In genomic region chr2:6828299-6828584, GRCh38 we compare ENCODE assay signal across 9 cellular contexts. TPM values are rescaled to one million over a fixed set of nuclear protein-coding genes. Genes with fewer than 3 reads are reported as not detected.
DNase-seq lines count a peak whose midpoint lies in the region; ATAC-seq and TF ChIP-seq lines count a peak whose summit lies in the region.
"Had no signal": no experiment of that assay in that cellular context is flagged by ENCODE, and none has a peak within 500 bp of the region (broad histone marks: within the 10 kb centered on the region; RNA-seq: fewer than 3 reads in every experiment).

No MANE protein-coding gene starts in this region.

- no peaks in the 10 kb centered on the region for H3K27me3 ChIP-seq in DND-41 (ENCODE audit: insufficient read depth, low read length, poor library complexity)
- H3K27me3 ChIP-seq in brain microvascular endothelial cell (replicated peaks), result no peaks in the 10 kb centered on the region

- ATAC-seq in DND-41 (ENCODE audit: insufficient read depth, low read depth) (no peak), HG03457 (IDR thresholded peaks at IDR 0.05; ENCODE audit: unreplicated experiment) (no peak), GM19452 (IDR thresholded peaks at IDR 0.05; ENCODE audit: unreplicated experiment) (no peak), HG03039 (IDR thresholded peaks at IDR 0.05; ENCODE audit: unreplicated experiment) (no peak), HG03139 (IDR thresholded peaks at IDR 0.05; ENCODE audit: unreplicated experiment) (no peak)

- H3K4me1 ChIP-seq in DND-41 (ENCODE audit: insufficient read depth, low read length), result peaks cover 18% of the 10 kb centered on the region

- no peak overlapping the region for H3K9ac ChIP-seq in DND-41 (ENCODE audit: low read depth, low read length)

- H4K20me1 ChIP-seq in DND-41 (ENCODE audit: insufficient read depth, low read length), result no peaks in the 10 kb centered on the region

- peaks cover under 1% of the 10 kb centered on the region; the same call in 1 of the 2 replicates for H3K79me2 ChIP-seq in DND-41 (ENCODE audit: insufficient read depth, low read length)

- in situ Hi-C loops in brain microvascular endothelial cell (cut with HindIII; ENCODE audit: low pct_ligation_motif_present, low sequenced_read_pairs), result no loop called here

- H3K9me3 ChIP-seq in DND-41 (ENCODE audit: insufficient read depth, low read length, severe bottlenecking), result peaks cover 13% of the 10 kb centered on the region

- no peak overlapping the region for H3K4me2 ChIP-seq in DND-41 (ENCODE audit: insufficient read depth, low read length)

- TF ChIP-seq CTCF in DND-41 (IDR thresholded peaks at IDR 0.05; ENCODE audit: borderline replicate concordance, extremely low read depth, low read length, poor library complexity, severe bottlenecking), result peak; percentile 56
- TF ChIP-seq CTCF in brain microvascular endothelial cell (IDR thresholded peaks at IDR 0.05; ENCODE audit: low read depth, low read length, missing control alignments), result peak; percentile 41

- no peaks in the 10 kb centered on the region for H3K36me3 ChIP-seq in DND-41 (ENCODE audit: insufficient read depth, low read length)
- no peaks in the 10 kb centered on the region for H3K36me3 ChIP-seq in brain microvascular endothelial cell (replicated peaks)

- H3K27ac ChIP-seq in DND-41 (ENCODE audit: low read length) (no peak overlapping the region; the same call in 1 of the 2 replicates), brain microvascular endothelial cell (peak overlapping the region; percentile 41)

- DNase-seq in DND-41 (no peak), NCI-H146 (lab: John Stamatoyannopoulos, UW) (peak; percentile 54), brain microvascular endothelial cell (no peak), lung microvascular endothelial cell (ENCODE audit: low read depth in 2 of 2) (peak; percentile 54 to 74)
- DNase-seq: naive B cell had no signal

- no peak overlapping the region for H2AFZ ChIP-seq in DND-41 (ENCODE audit: low read depth, low read length)

- no peak overlapping the region for H3K4me3 ChIP-seq in DND-41 (ENCODE audit: low read depth in 1 of 2, low read length in 2 of 2)
- no peak overlapping the region for H3K4me3 ChIP-seq in brain microvascular endothelial cell (ENCODE audit: low read depth, low read length)

RNA-seq across cellular contexts. Expression of gene CMPK2, which starts 37.5 kb away (rescaled TPM):
- 0.20 and 0.65 TPM in 2 replicates for total RNA-seq in lung microvascular endothelial cell

RNA-seq across cellular contexts. Expression of gene RSAD2, which starts 49.3 kb away (rescaled TPM):
- 0.20 and 0.22 TPM in 2 replicates for total RNA-seq in lung microvascular endothelial cell

Comparison
In these comparisons a context has a peak if more than half of its experiments do, and no peak if none do; other contexts are left out.
1. DNase-seq: peak in NCI-H146 (single experiment) and lung microvascular endothelial cell (2 of 2); none in DND-41 (single experiment) and brain microvascular endothelial cell (single experiment).